ENCODE assay signal across 10 cellular contexts in the genomic region with DNA sequence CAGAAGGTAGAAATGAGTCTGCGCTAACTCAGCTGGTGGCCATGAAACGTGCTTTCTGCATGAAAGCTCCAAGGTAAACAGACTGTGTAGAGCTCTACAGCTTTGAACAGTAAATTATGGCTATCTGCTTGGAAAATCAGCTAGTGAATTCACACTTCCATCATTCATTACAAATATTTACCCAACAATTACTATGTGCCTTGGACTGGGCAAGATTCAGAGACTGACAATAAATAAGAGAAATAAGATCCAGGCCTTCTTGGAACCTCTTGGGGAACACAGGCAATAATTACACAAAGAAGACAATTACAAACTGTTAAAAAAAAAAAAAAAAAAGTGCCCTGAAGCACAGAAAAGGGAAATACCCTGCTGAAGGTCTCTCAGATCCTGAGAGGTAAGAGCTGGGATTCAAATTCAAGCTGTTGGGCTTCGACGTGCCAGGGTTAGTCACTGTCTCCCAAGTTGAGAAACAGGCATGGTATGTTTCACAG. TPM values are rescaled to one million over a fixed set of nuclear protein-coding genes. Genes with fewer than 3 reads are reported as not detected.
DNase-seq lines count a peak whose midpoint lies in the region; TF ChIP-seq lines count a peak whose summit lies in the region.
"Had no signal": no experiment of that assay in that cellular context is flagged by ENCODE, and none has a peak within 500 bp of the region (broad histone marks: within the 10 kb centered on the region; RNA-seq: fewer than 3 reads in every experiment).

No MANE protein-coding gene starts in this region.

- H3K36me3 ChIP-seq in breast epithelium, result no peaks in the 10 kb centered on the region
- no peaks in the 10 kb centered on the region for H3K36me3 ChIP-seq in thyroid gland
- H3K36me3 ChIP-seq in brain microvascular endothelial cell (replicated peaks), result no peaks in the 10 kb centered on the region

- H3K27me3 ChIP-seq in breast epithelium (no peaks in the 10 kb centered on the region), thyroid gland (no peaks in the 10 kb centered on the region), brain microvascular endothelial cell (replicated peaks) (no peaks in the 10 kb centered on the region)

- DNase-seq in T47D (ENCODE audit: low read depth in 1 of 2, low spot score in 1 of 2), result peak; percentile 10 to 75
- no peak for DNase-seq in breast epithelium (ENCODE audit: low spot score in 2 of 2)
- peak; percentile 93 for DNase-seq in NCI-H526 treated with DMSO at 0.1 percent for 48 hours (lab: John Stamatoyannopoulos, UW)
- DNase-seq in islet precursor cell, result peak; percentile 69
- DNase-seq in ureter (ENCODE audit: low spot score), result no peak
- DNase-seq in thyroid gland, result no peak
- no peak for DNase-seq in H4 (ENCODE audit: low spot score)
- DNase-seq in brain microvascular endothelial cell, result no peak
- DNase-seq: activated CD4-positive, alpha-beta T cell treated with anti-CD3 and anti-CD28 coated beads for 1 hour; NCI-H187 had no signal

- no peak overlapping the region for H3K4me3 ChIP-seq in breast epithelium
- no peak overlapping the region for H3K4me3 ChIP-seq in thyroid gland (replicated peaks in 1 of 3)
- H3K4me3 ChIP-seq in brain microvascular endothelial cell (ENCODE audit: low read depth, low read length), result no peak overlapping the region

- in situ Hi-C loops in T47D (cut with HindIII; ENCODE audit: low pct_unique_long_range_greater_than_20kb, low sequenced_read_pairs), result no loop called here
- in situ Hi-C loops in brain microvascular endothelial cell (cut with HindIII; ENCODE audit: low pct_ligation_motif_present, low sequenced_read_pairs), result no loop called here

- intact Hi-C loops in breast epithelium (cut with DNase I; ENCODE audit: low total_unique reads), result no loop called here
- intact Hi-C loops in thyroid gland (cut with DNase I), result no loop called here

- no peak for TF ChIP-seq CTCF in breast epithelium (IDR thresholded peaks at IDR 0.05)
- no peak for TF ChIP-seq CTCF in thyroid gland (IDR thresholded peaks at IDR 0.05)
- no peak for TF ChIP-seq CTCF in brain microvascular endothelial cell (IDR thresholded peaks at IDR 0.05; ENCODE audit: low read depth, low read length, missing control alignments)

- H3K27ac ChIP-seq in breast epithelium (no peak overlapping the region), thyroid gland (no peak overlapping the region), brain microvascular endothelial cell (no peak overlapping the region)

- H3K9me3 ChIP-seq in breast epithelium, result no peaks in the 10 kb centered on the region
- no peaks in the 10 kb centered on the region for H3K9me3 ChIP-seq in thyroid gland

- WGBS in thyroid gland, 2 donors, result 77 to 82% methylated on average over 4 of the region's 4 CpGs

- H3K4me1 ChIP-seq in breast epithelium, result no peaks in the 10 kb centered on the region
- H3K4me1 ChIP-seq in thyroid gland, result no peaks in the 10 kb centered on the region

- TF ChIP-seq POLR2A in breast epithelium (IDR thresholded peaks at IDR 0.05) (no peak), thyroid gland (IDR thresholded peaks at IDR 0.05) (no peak)

RNA-seq across cellular contexts. Expression of a gene that starts 15.8 kb away (rescaled TPM):
- total RNA-seq in breast epithelium (10 to 100 TPM in 1 of 3 donors, 1 to 10 TPM in 2; 6.6 to 11.3 (median 9.2) TPM), ureter (18.8 TPM), thyroid gland (10 to 100 TPM; 36.2 to 55.1 (median 48.8) TPM)
- 13.3 and 13.7 TPM in 2 replicates for total RNA-seq in H4 (2014; rRNA removed; shearing (Covaris generic))

Comparison
In these comparisons a context has a peak if more than half of its experiments do, and no peak if none do; other contexts are left out.
1. DNase-seq: peak in T47D (2 of 2), NCI-H526 treated with DMSO at 0.1 percent for 48 hours (single experiment) and islet precursor cell (single experiment); none in breast epithelium (0 of 2), ureter (single experiment), thyroid gland (0 of 2), H4 (single experiment) and brain microvascular endothelial cell (single experiment).